8 cellular contexts compared by ENCODE assay signal in the genomic region with DNA sequence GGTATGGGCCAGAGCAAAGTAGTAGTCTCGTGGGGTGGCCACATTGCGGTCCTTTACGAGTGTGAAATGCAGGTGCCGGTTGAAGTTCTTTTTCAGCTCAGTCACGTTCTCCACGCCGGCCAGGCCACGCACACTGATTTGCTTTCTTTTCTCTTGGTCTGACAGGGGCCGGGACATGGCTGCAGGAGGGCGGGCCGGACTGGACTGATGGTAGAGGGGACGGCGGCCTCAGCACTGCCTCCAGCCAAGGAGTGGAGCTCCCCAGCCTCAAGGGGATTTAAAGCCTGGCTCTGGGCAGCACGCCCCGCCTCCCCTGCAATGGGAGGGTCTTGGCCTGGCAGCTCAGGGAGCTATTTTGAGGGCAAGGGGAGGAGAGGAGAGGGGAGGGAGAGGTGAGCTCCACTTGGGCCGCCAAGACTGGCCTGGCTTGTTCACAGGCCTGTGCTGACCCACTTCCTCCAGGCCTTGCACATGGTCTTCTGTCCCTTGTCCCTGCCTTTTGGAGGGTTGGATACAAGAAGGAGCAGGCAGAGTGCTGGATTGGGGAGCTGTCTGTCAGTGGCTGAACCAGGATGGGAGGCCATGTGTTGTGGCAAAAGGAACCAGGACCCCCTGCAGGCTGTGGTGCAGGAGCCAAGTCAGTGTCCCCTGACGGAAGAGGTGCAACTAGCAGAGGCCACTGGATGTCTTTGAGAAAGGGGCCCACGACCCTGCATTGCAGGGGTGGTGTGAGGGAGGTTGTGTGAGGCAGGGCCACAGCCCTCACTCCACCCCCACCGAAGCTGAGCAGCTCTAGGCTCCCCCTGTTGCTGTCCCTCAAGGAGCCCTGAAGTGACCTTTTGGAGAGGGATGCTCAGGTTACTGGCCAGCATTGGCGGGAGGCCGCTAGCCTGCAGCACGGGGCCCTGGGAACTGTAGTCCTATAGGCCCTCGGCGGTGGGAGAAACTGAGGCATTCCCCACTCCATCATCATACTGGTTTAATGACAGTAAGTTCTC. TPM values are rescaled to one million over a fixed set of nuclear protein-coding genes. Genes with fewer than 3 reads are reported as not detected.
DNase-seq lines count a peak whose midpoint lies in the region; ATAC-seq, FAIRE-seq and TF ChIP-seq lines count a peak whose summit lies in the region.

A gene (minus strand): TSS at position 253 of the 998 bp plus-strand sequence. CDS start 76 bp downstream, at position 177.

- DNase-seq in D721Med (ENCODE audit: insufficient read length, low spot score) (peak; percentile 63), frontal cortex (ENCODE audit: low spot score in 2 of 2) (peak; percentile 60 to 72), omental fat pad (ENCODE audit: low spot score) (no peak), Kasumi-1 (lab: John Stamatoyannopoulos, UW) (no peak), NCI-H524 (lab: John Stamatoyannopoulos, UW) (no peak), RPMI8226 (no peak)

- no peak for FAIRE-seq in D721Med (lab: Jason Lieb, UNC)
- FAIRE-seq in TTC549 (lab: Jason Lieb, UNC): peak; percentile 77
- no peak for FAIRE-seq in frontal cortex (lab: Jason Lieb, UNC)

- no peak for TF ChIP-seq CTCF in D721Med (IDR thresholded peaks at IDR 0.05; ENCODE audit: insufficient read depth, missing control alignments)
- TF ChIP-seq CTCF in omental fat pad (IDR thresholded peaks at IDR 0.05): no peak

- ATAC-seq in omental fat pad (ENCODE audit: low FRiP score) (peak; percentile 69), GM19455 (IDR thresholded peaks at IDR 0.05; ENCODE audit: unreplicated experiment) (no peak)

RNA-seq across cellular contexts. Expression of the gene that starts here (rescaled TPM):
- total RNA-seq in frontal cortex: 0.82 TPM
- 10 to 100 TPM in 2 of 4 donors, 1 to 10 TPM in 2; 2.1 to 25.9 (median 12.2) TPM for total RNA-seq in omental fat pad

Comparison
In these comparisons a context has a peak if more than half of its experiments do, and no peak if none do; other contexts are left out.
1. Peak in DNase-seq in frontal cortex; RNA of the gene not detected or under 1 TPM.